9 cellular contexts compared by ENCODE assay signal in genomic region chr19:12840091-12841079, GRCh38. TPM values are rescaled to one million over a fixed set of nuclear protein-coding genes. Genes with fewer than 3 reads are reported as not detected.
A peak's percentile ranks its signal among the peaks of the same experiment; 100 is the strongest.
DNase-seq lines count a peak whose midpoint lies in the region; ATAC-seq, FAIRE-seq and TF ChIP-seq lines count a peak whose summit lies in the region.
"Had no signal": no experiment of that assay in that cellular context is flagged by ENCODE, and none has a peak within 500 bp of the region (broad histone marks: within the 10 kb centered on the region; RNA-seq: fewer than 3 reads in every experiment).

No MANE protein-coding gene starts in this region.

- no peak overlapping the region for H3K27ac ChIP-seq in pancreas

- H3K9me3 ChIP-seq in pancreas = no peaks in the 10 kb centered on the region

- FAIRE-seq in pancreas (lab: Jason Lieb, UNC) = no peak
- FAIRE-seq: A204.1 had no signal

- intact Hi-C loops in pancreas (cut with DNase I) = loop anchor here in 2 of 3 donors (5.0 to 10.0 kb wide), 4 partner anchors 78 to 266 kb away; partner anchors contain the start of gene BEST2 (in 1 of the 2)

- TF ChIP-seq POLR2A in NB4 (IDR thresholded peaks at IDR 0.05; ENCODE audit: extremely low read depth, insufficient read length) = no peak

- H3K4me3 ChIP-seq in NB4 (ENCODE audit: low read depth, low read length) (no peak overlapping the region), fibroblast of villous mesenchyme (ENCODE audit: low read depth, low read length) (peak overlapping the region; percentile 45), pancreas (peak overlapping the region in 1 of 4 donors; percentile 28)

- WGBS in pancreas, 2 donors = 29% methylated on average over 42 to 43 of the region's 43 CpGs

- H3K36me3 ChIP-seq in pancreas = no peaks in the 10 kb centered on the region

- peak; percentile 70 for DNase-seq in DMS 273 (lab: John Stamatoyannopoulos, UW; ENCODE audit: unreplicated experiment)
- DNase-seq in DMS 273 treated with DMSO at 0.1 percent for 48 hours (lab: John Stamatoyannopoulos, UW) = no peak
- DNase-seq in NB4 (ENCODE audit: low read depth) = peak; percentile 49
- peak; percentile 87 for DNase-seq in activated CD8-positive, alpha-beta memory T cell treated with anti-CD3 and anti-CD28 coated beads, Interleukin-2, amount 50 U/mL, for 48 hours
- DNase-seq in fibroblast of villous mesenchyme (ENCODE audit: low read depth) = peak; percentile 53
- peak; percentile 31 to 81 (median 70) for DNase-seq in pancreas
- no peak for DNase-seq in midbrain (lab: John Stamatoyannopoulos, UW)

- H3K4me1 ChIP-seq in pancreas = peaks cover 0 to 6% (median 0%) of the 10 kb centered on the region in 3 donors

- ATAC-seq in pancreas = peak; percentile 28 to 70 (median 60)
- no peak for ATAC-seq in GM21529 (IDR thresholded peaks at IDR 0.05; ENCODE audit: unreplicated experiment)

- no peak for TF ChIP-seq CTCF in NB4 (IDR thresholded peaks at IDR 0.05; ENCODE audit: low read depth, low read length)
- no peak for TF ChIP-seq CTCF in fibroblast of villous mesenchyme (IDR thresholded peaks at IDR 0.05; ENCODE audit: insufficient read depth, low read depth, low read length)
- no peak for TF ChIP-seq CTCF in pancreas (IDR thresholded peaks at IDR 0.05)

- peaks cover 0 to 16% (median 3%) of the 10 kb centered on the region in 4 donors for H3K27me3 ChIP-seq in pancreas

RNA-seq across cellular contexts. Expression of gene MAST1, which starts 2.1 kb away (rescaled TPM):
- total RNA-seq in fibroblast of villous mesenchyme (under 0.01 TPM in 2 replicates), pancreas (1 to 10 TPM in 1 of 6 donors, under 1 TPM in 5; 0.23 to 1.1 (median 0.84) TPM)
- polyA plus RNA-seq in pancreas = 1 to 10 TPM; 5.8 to 7.3 TPM

RNA-seq across cellular contexts. Expression of gene RTBDN, which starts 6.0 kb away (rescaled TPM):
- total RNA-seq in fibroblast of villous mesenchyme (not detected in 2 replicates), pancreas (under 1 TPM in 4 of 6 donors, not detected in 2; 0.19 to 0.86 (median 0.37) TPM)
- 1 to 10 TPM; 1.2 to 4.6 TPM for polyA plus RNA-seq in pancreas

RNA-seq across cellular contexts. Expression of gene RNASEH2A, which starts 34.0 kb away (rescaled TPM):
- total RNA-seq in fibroblast of villous mesenchyme (20.0 and 22.9 TPM in 2 replicates), pancreas (1 to 10 TPM; 1.7 to 6.0 (median 3.0) TPM)
- 1 to 10 TPM; 3.9 to 5.5 TPM for polyA plus RNA-seq in pancreas

RNA-seq across cellular contexts. Expression of gene THSD8, which starts 38.5 kb away (rescaled TPM):
- total RNA-seq in fibroblast of villous mesenchyme (not detected in 2 replicates), pancreas (1 to 10 TPM in 5 of 6 donors, under 1 TPM in 1; 0.90 to 3.9 (median 2.1) TPM)
- polyA plus RNA-seq in pancreas = 1 to 10 TPM; 1.3 to 2.0 TPM

RNA-seq across cellular contexts. Expression of gene PRDX2, which starts 38.8 kb away (rescaled TPM):
- total RNA-seq in fibroblast of villous mesenchyme (222 and 230 TPM in 2 replicates), pancreas (100 to 1,000 TPM in 4 of 6 donors, 10 to 100 TPM in 2; 77.5 to 109 (median 103) TPM)
- 100 to 1,000 TPM in 1 of 2 donors, 10 to 100 TPM in 1; 75.8 to 172 TPM for polyA plus RNA-seq in pancreas

Comparison
In these comparisons a context has a peak if more than half of its experiments do, and no peak if none do; other contexts are left out.
1. DNase-seq: peak in DMS 273 (single experiment), NB4 (single experiment), activated CD8-positive, alpha-beta memory T cell treated with anti-CD3 and anti-CD28 coated beads, Interleukin-2, amount 50 U/mL, for 48 hours (single experiment), fibroblast of villous mesenchyme (single experiment) and pancreas (6 of 6); none in DMS 273 treated with DMSO at 0.1 percent for 48 hours (single experiment) and midbrain (single experiment).